ENCODE assay signal across 8 cellular contexts in the genomic region with DNA sequence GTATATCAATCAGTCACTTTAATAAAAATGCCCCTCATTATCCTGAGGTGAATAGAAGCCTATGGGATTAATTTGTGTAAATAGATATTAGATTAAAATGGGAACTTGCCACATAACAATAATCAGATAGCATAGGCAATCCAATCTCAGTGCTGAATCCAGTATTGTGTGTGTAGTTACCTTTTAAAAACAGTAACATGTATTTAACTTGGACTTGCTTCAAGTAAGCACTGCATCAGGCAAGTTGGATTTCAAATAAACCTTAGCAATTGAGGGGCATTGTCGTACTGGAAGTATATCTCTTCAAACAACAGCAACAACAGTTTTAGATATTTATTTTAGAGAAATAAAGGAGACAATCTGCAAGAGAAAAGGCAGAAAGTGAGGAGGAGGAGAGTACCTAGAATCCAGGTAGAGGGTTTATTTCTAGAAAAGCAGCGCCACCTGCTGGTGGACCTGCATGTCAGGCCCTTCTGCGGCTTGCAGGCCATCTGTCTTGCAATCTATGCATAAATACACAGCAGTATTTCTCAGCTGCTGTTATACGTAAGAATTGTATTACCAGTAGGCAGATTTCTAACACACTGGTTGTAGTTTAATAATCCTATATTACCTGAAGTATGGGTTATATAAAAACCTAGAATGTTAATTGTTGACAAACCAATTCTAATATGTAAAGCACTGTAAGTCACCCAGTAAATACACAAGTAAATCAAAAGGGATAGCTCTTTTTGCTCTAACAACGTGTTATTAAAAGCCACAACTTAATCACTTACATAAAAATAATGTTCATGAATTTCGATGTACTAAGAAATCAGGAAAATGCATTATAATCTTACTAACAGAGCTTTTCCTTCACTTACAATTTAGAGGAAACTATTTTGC.
DNase-seq lines count a peak whose midpoint lies in the region; ATAC-seq and TF ChIP-seq lines count a peak whose summit lies in the region.

No MANE protein-coding gene starts in this region.

- no peaks in the 10 kb centered on the region for H3K79me2 ChIP-seq in DND-41 (ENCODE audit: insufficient read depth, low read length)
- H3K79me2 ChIP-seq in GM23248 (ENCODE audit: insufficient read depth): no peaks in the 10 kb centered on the region

- H3K27ac ChIP-seq in DND-41 (ENCODE audit: low read length) (no peak overlapping the region), GM23248 (no peak overlapping the region), ovary (no peak overlapping the region), tibial nerve (no peak overlapping the region)

- TF ChIP-seq POLR2A in ovary (IDR thresholded peaks at IDR 0.05) (no peak), tibial nerve (IDR thresholded peaks at IDR 0.05) (no peak)

- no peaks in the 10 kb centered on the region for H3F3A ChIP-seq in GM23248 (ENCODE audit: insufficient read depth)

- TF ChIP-seq EP300 in ovary (IDR thresholded peaks at IDR 0.05): no peak
- TF ChIP-seq EP300 in tibial nerve (IDR thresholded peaks at IDR 0.05): peak in 1 of 2 donors; percentile 8

- no peak overlapping the region for H3K9ac ChIP-seq in DND-41 (ENCODE audit: low read depth, low read length)
- no peak overlapping the region for H3K9ac ChIP-seq in GM23248

- DNase-seq in DND-41 (peak; percentile 61), GM23248 (peak; percentile 85), LoVo (ENCODE audit: low spot score) (peak; percentile 73), RPMI7951 (ENCODE audit: low read depth) (peak; percentile 47), globus pallidus (ENCODE audit: low spot score) (peak; percentile 55), ovary (peak; percentile 68 to 80 (median 72)), tibial nerve (ENCODE audit: low spot score in 2 of 2) (peak; percentile 51 to 72)
- DNase-seq in activated effector memory CD4-positive, alpha-beta T cell treated with anti-CD3 and anti-CD28 coated beads, Interleukin-2, amount 50 U/mL, for 16 hours: peak; percentile 83

- no peaks in the 10 kb centered on the region for H3K9me2 ChIP-seq in GM23248 (ENCODE audit: insufficient read depth)

- H3K4me1 ChIP-seq in DND-41 (ENCODE audit: insufficient read depth, low read length): no peaks in the 10 kb centered on the region
- no peaks in the 10 kb centered on the region for H3K4me1 ChIP-seq in GM23248 (ENCODE audit: insufficient read depth)
- peaks cover 2% of the 10 kb centered on the region for H3K4me1 ChIP-seq in ovary (ENCODE audit: insufficient read depth)
- peaks cover 0 to 11% (median 4%) of the 10 kb centered on the region in 4 donors for H3K4me1 ChIP-seq in tibial nerve

- H3K4me2 ChIP-seq in DND-41 (ENCODE audit: insufficient read depth, low read length): no peak overlapping the region
- H3K4me2 ChIP-seq in GM23248 (ENCODE audit: unreplicated experiment): no peak overlapping the region

- intact Hi-C loops in ovary (cut with DNase I): loop anchor here in 1 of 4 donors (10.0 kb wide), 1 partner anchor 440 kb away; no protein-coding TSS in a partner anchor

- H3K9me3 ChIP-seq in DND-41 (ENCODE audit: insufficient read depth, low read length, severe bottlenecking) (no peaks in the 10 kb centered on the region), GM23248 (ENCODE audit: low read depth) (no peaks in the 10 kb centered on the region), ovary (no peaks in the 10 kb centered on the region), tibial nerve (no peaks in the 10 kb centered on the region)

- TF ChIP-seq CTCF in DND-41 (IDR thresholded peaks at IDR 0.05; ENCODE audit: borderline replicate concordance, extremely low read depth, low read length, poor library complexity, severe bottlenecking) (peak; percentile 99), ovary (IDR thresholded peaks at IDR 0.05) (peak; percentile 57 to 82 (median 76)), tibial nerve (IDR thresholded peaks at IDR 0.05) (peak; percentile 80 to 89 (median 85))

- peaks cover 10% of the 10 kb centered on the region for H3K27me3 ChIP-seq in DND-41 (ENCODE audit: insufficient read depth, low read length, poor library complexity)
- H3K27me3 ChIP-seq in GM23248 (replicated peaks; ENCODE audit: insufficient read depth): no peaks in the 10 kb centered on the region
- H3K27me3 ChIP-seq in ovary: no peaks in the 10 kb centered on the region
- no peaks in the 10 kb centered on the region for H3K27me3 ChIP-seq in tibial nerve

- no peaks in the 10 kb centered on the region for H4K20me1 ChIP-seq in DND-41 (ENCODE audit: insufficient read depth, low read length)
- H4K20me1 ChIP-seq in GM23248 (ENCODE audit: insufficient read depth): no peaks in the 10 kb centered on the region

- no peak overlapping the region for H3K4me3 ChIP-seq in DND-41 (ENCODE audit: low read depth in 1 of 2, low read length in 2 of 2)
- H3K4me3 ChIP-seq in GM23248: no peak overlapping the region
- no peak overlapping the region for H3K4me3 ChIP-seq in ovary
- H3K4me3 ChIP-seq in tibial nerve: no peak overlapping the region

- H2AFZ ChIP-seq in DND-41 (ENCODE audit: low read depth, low read length) (no peak overlapping the region), GM23248 (no peak overlapping the region)

- ATAC-seq in DND-41 (ENCODE audit: insufficient read depth, low read depth): peak; percentile 83

- in situ Hi-C loops in GM23248 (cut with MboI): loop anchor here (10.0 to 25.0 kb wide), 4 partner anchors 420 to 1598 kb away; no protein-coding TSS in a partner anchor

- H3K36me3 ChIP-seq in DND-41 (ENCODE audit: insufficient read depth, low read length) (no peaks in the 10 kb centered on the region), GM23248 (ENCODE audit: low read depth) (no peaks in the 10 kb centered on the region), ovary (no peaks in the 10 kb centered on the region), tibial nerve (no peaks in the 10 kb centered on the region)

- 12 to 13% methylated on average over 6 of the region's 6 CpGs for WGBS in GM23248 (ENCODE audit: low coverage in 1 of 2, low lambda C conversion rate in 2 of 2, missing lambda C conversion rate in 2 of 2), 2 experiments
- 18 to 22% (median 20%) methylated on average over 6 of the region's 6 CpGs for WGBS in ovary, 3 donors
- 19 to 23% methylated on average over 6 of the region's 6 CpGs for WGBS in tibial nerve, 2 donors
